In genomic region chr18:77173274-77174030, GRCh38 we compare ENCODE assay signal across 13 cellular contexts.
"Had no signal": no experiment of that assay in that cellular context is flagged by ENCODE, and none has a peak within 500 bp of the region (broad histone marks: within the 10 kb centered on the region; RNA-seq: fewer than 3 reads in every experiment).

No MANE protein-coding gene starts in this region.

- DNase-seq: activated CD4-positive, alpha-beta T cell treated with anti-CD3 and anti-CD28 coated beads, Interleukin-2, amount 50 U/mL, for 1 hour; activated naive CD4-positive, alpha-beta T cell treated with anti-CD3 and anti-CD28 coated beads for 36 hours; activated T-cell treated with anti-CD3 and anti-CD28 coated beads for 4 hours; foreskin fibroblast; head of caudate nucleus; nephron progenitor cell; stimulated activated CD4-positive, alpha-beta T cell treated with anti-CD3 and anti-CD28 coated beads, Interleukin-2, amount 100 ng/mL, for 24 hours; stimulated activated naive CD4-positive, alpha-beta T cell; substantia nigra; upper lobe of left lung had no signal

- ATAC-seq: activated T-helper 17 cell treated with anti-CD3 and anti-CD28 coated beads, Interleukin-2, amount 50 U/mL, for 72 hours; left lobe of liver; sciatic nerve had no signal
